ENCODE assay signal across 17 cellular contexts in genomic region chr2:7625392-7626138, GRCh38.
A peak's percentile ranks its signal among the peaks of the same experiment; 100 is the strongest.
DNase-seq lines count a peak whose midpoint lies in the region; ATAC-seq and TF ChIP-seq lines count a peak whose summit lies in the region.
"Had no signal": no experiment of that assay in that cellular context is flagged by ENCODE, and none has a peak within 500 bp of the region (broad histone marks: within the 10 kb centered on the region; RNA-seq: fewer than 3 reads in every experiment).

No MANE protein-coding gene starts in this region.

- H3K4me3 ChIP-seq in PC-3 (ENCODE audit: low read length), result no peak overlapping the region
- H3K4me3 ChIP-seq: prostate gland had no signal

- peak overlapping the region; percentile 52 for H3K4me3 Mint-ChIP-seq in activated B cell treated with CpG ODN at 0.5 μM for 24 hours
- H3K4me3 Mint-ChIP-seq: activated CD4-positive, alpha-beta T cell treated with anti-CD3 and anti-CD28 coated beads, Interleukin-2, amount 10 ng/mL, durations not matched to agents 7 days and 5 days; central memory CD8-positive, alpha-beta T cell; stimulated activated naive CD8-positive, alpha-beta T cell treated with anti-CD3 and anti-CD28 coated beads, Interleukin-15, Interleukin-2, amounts not matched to agents 100 ng/mL and 50 ng/mL, for 24 hours had no signal

- H3K27me3 ChIP-seq in PC-3 (ENCODE audit: low read length), result no peaks in the 10 kb centered on the region

- H3K27ac ChIP-seq in PC-3 (ENCODE audit: low read length), result no peak overlapping the region
- H3K27ac ChIP-seq: prostate gland had no signal

- DNase-seq in GM13976 (ENCODE audit: low spot score), result peak; percentile 12
- DNase-seq in MV-4-11 (lab: John Stamatoyannopoulos, UW), result peak; percentile 29
- no peak for DNase-seq in activated B cell treated with CpG ODN at 0.5 μM for 24 hours
- no peak for DNase-seq in PC-3
- no peak for DNase-seq in epidermal melanocyte (ENCODE audit: insufficient read length, low spot score)
- DNase-seq in DMS 273 (lab: John Stamatoyannopoulos, UW; ENCODE audit: unreplicated experiment), result no peak
- DNase-seq in CD1c-positive myeloid dendritic cell (ENCODE audit: extremely low spot score), result no peak
- DNase-seq: activated CD4-positive, alpha-beta T cell treated with anti-CD3 and anti-CD28 coated beads, Interleukin-2, amount 10 ng/mL, durations not matched to agents 7 days and 5 days; activated naive CD4-positive, alpha-beta T cell treated with Interleukin-2 at 50 U/mL for 16 hours; IMR-90; NCI-H510A treated with DMSO at 0.1 percent for 48 hours; stimulated activated CD4-positive, alpha-beta T cell treated with anti-CD3 and anti-CD28 coated beads, Interleukin-1b, Interleukin-23, amount 100 ng/mL, for 48 hours; SW 1271 had no signal

- CTCF ChIA-PET in activated B cell treated with CpG ODN at 0.5 μM for 24 hours (lab: Charles Lee), result no interaction called here
- CTCF ChIA-PET in PC-3 (lab: Charles Lee), result no interaction called here

- POLR2A ChIA-PET in activated B cell treated with CpG ODN at 0.5 μM for 24 hours (lab: Charles Lee) (no interaction called here), PC-3 (lab: Charles Lee; ENCODE audit: unreplicated experiment) (no interaction called here)

- H3K4me1 ChIP-seq in PC-3 (ENCODE audit: insufficient read depth, low read length), result peaks cover 24% of the 10 kb centered on the region
- H3K4me1 ChIP-seq: prostate gland had no signal

- intact Hi-C loops in activated B cell treated with CpG ODN at 0.5 μM for 24 hours (cut with micrococcal nuclease) (no loop called here), PC-3 (cut with micrococcal nuclease) (no loop called here)

- no peaks in the 10 kb centered on the region for H3K9me2 ChIP-seq in PC-3 (replicated peaks; ENCODE audit: low read length)

- H2AFZ ChIP-seq in PC-3 (ENCODE audit: low read length), result no peak overlapping the region

- H3K79me2 ChIP-seq in PC-3 (ENCODE audit: low read length), result no peaks in the 10 kb centered on the region

- BruUV-seq in PC-3 (replicated peaks; lab: Mats Ljungman, UMichigan), result no TSS peak

- H3F3A ChIP-seq in PC-3 (ENCODE audit: low read length, unreplicated experiment), result no peaks in the 10 kb centered on the region

- no peaks in the 10 kb centered on the region for H3K9me3 Mint-ChIP-seq in activated B cell treated with CpG ODN at 0.5 μM for 24 hours

- no peaks in the 10 kb centered on the region for H3K36me3 Mint-ChIP-seq in activated B cell treated with CpG ODN at 0.5 μM for 24 hours (ENCODE audit: low read depth)

- TF ChIP-seq CTCF in GM13976 (IDR thresholded peaks at IDR 0.05; ENCODE audit: borderline replicate concordance, control extremely low read depth, extremely low read depth, insufficient read depth, missing control alignments), result no peak
- TF ChIP-seq CTCF in activated B cell treated with CpG ODN at 0.5 μM for 24 hours (IDR thresholded peaks at IDR 0.05), result no peak
- TF ChIP-seq CTCF in PC-3 (conservative IDR thresholded peaks at IDR 0.05; ENCODE audit: low read depth, low read length), result no peak

- H4K20me1 ChIP-seq in PC-3 (ENCODE audit: low read length), result no peaks in the 10 kb centered on the region

- H3K27ac Mint-ChIP-seq in activated B cell treated with CpG ODN at 0.5 μM for 24 hours, result peak overlapping the region; percentile 25
- H3K27ac Mint-ChIP-seq: activated CD4-positive, alpha-beta T cell treated with anti-CD3 and anti-CD28 coated beads, Interleukin-2, amount 10 ng/mL, durations not matched to agents 7 days and 5 days; stimulated activated naive CD8-positive, alpha-beta T cell treated with anti-CD3 and anti-CD28 coated beads, Interleukin-15, Interleukin-2, amounts not matched to agents 100 ng/mL and 50 ng/mL, for 24 hours had no signal

- H3K9me3 ChIP-seq in PC-3 (ENCODE audit: low read length), result no peaks in the 10 kb centered on the region
- H3K9me3 ChIP-seq: prostate gland had no signal

- no peak overlapping the region for H3K4me2 ChIP-seq in PC-3 (ENCODE audit: low read length)

- no peaks in the 10 kb centered on the region for H3K4me1 Mint-ChIP-seq in activated B cell treated with CpG ODN at 0.5 μM for 24 hours
- H3K4me1 Mint-ChIP-seq: central memory CD8-positive, alpha-beta T cell had no signal

- peak; percentile 60 for ATAC-seq in GM21528 (IDR thresholded peaks at IDR 0.05; ENCODE audit: low FRiP score, unreplicated experiment)
- ATAC-seq in activated B cell treated with CpG ODN at 0.5 μM for 24 hours (ENCODE audit: low read depth), result peak; percentile 71
- no peak for ATAC-seq in PC-3

- H3K27me3 Mint-ChIP-seq in activated B cell treated with CpG ODN at 0.5 μM for 24 hours, result no peaks in the 10 kb centered on the region
- H3K27me3 Mint-ChIP-seq: activated CD4-positive, alpha-beta T cell treated with anti-CD3 and anti-CD28 coated beads, Interleukin-2, amount 10 ng/mL, durations not matched to agents 7 days and 5 days; central memory CD8-positive, alpha-beta T cell; stimulated activated naive CD8-positive, alpha-beta T cell treated with anti-CD3 and anti-CD28 coated beads, Interleukin-15, Interleukin-2, amounts not matched to agents 100 ng/mL and 50 ng/mL, for 24 hours had no signal

- in situ Hi-C loops in GM13976 (cut with MboI; ENCODE audit: low sequenced_read_pairs, unreplicated experiment), result no loop called here

- no peaks in the 10 kb centered on the region for H3K36me3 ChIP-seq in PC-3 (ENCODE audit: low read depth, low read length)
- H3K36me3 ChIP-seq: prostate gland had no signal

- no peak overlapping the region for H3K9ac ChIP-seq in PC-3 (ENCODE audit: low read length)

Comparison
In these comparisons a context has a peak if more than half of its experiments do, and no peak if none do; other contexts are left out.
1. DNase-seq: peak in GM13976 (single experiment) and MV-4-11 (single experiment); none in activated B cell treated with CpG ODN at 0.5 μM for 24 hours (single experiment), PC-3 (single experiment), epidermal melanocyte (single experiment), DMS 273 (single experiment) and CD1c-positive myeloid dendritic cell (single experiment).